In genomic region chr7:65475734-65476319, GRCh38 we compare ENCODE assay signal across 8 cellular contexts.
A peak's percentile ranks its signal among the peaks of the same experiment; 100 is the strongest.
DNase-seq lines count a peak whose midpoint lies in the region; ATAC-seq and TF ChIP-seq lines count a peak whose summit lies in the region.

No MANE protein-coding gene starts in this region.

- intact Hi-C loops in CD14-positive monocyte (cut with micrococcal nuclease) = no loop called here

- H3K9me3 Mint-ChIP-seq in endothelial cell (ENCODE audit: unreplicated experiment) (peaks cover 36% of the 10 kb centered on the region), CD14-positive monocyte (peaks cover 30 to 51% (median 48%) of the 10 kb centered on the region in 7 donors)

- H3K4me3 Mint-ChIP-seq in endothelial cell (ENCODE audit: unreplicated experiment) (peak overlapping the region; percentile 49), CD14-positive monocyte (peak overlapping the region in 1 of 2 donors; percentile 34)

- ATAC-seq in GM18498 (IDR thresholded peaks at IDR 0.05; ENCODE audit: unreplicated experiment) (peak; percentile 94), GM21529 (IDR thresholded peaks at IDR 0.05; ENCODE audit: unreplicated experiment) (peak; percentile 86)

- TF ChIP-seq CTCF in endothelial cell (IDR thresholded peaks at IDR 0.05; ENCODE audit: unreplicated experiment) (no peak), CD14-positive monocyte (IDR thresholded peaks at IDR 0.05) (no peak)

- H3K27me3 Mint-ChIP-seq in endothelial cell (ENCODE audit: unreplicated experiment) = peaks cover 9% of the 10 kb centered on the region
- H3K27me3 Mint-ChIP-seq in CD14-positive monocyte (ENCODE audit: low read depth in 3 of 3) = peaks cover 0 to 3% (median 0%) of the 10 kb centered on the region in 3 donors

- H3K27ac Mint-ChIP-seq in endothelial cell (ENCODE audit: unreplicated experiment) = peak overlapping the region; percentile 78
- H3K27ac Mint-ChIP-seq in CD14-positive monocyte = no peak overlapping the region

- DNase-seq in LoVo (ENCODE audit: low spot score) (peak; percentile 31), endothelial cell (ENCODE audit: low spot score) (peak; percentile 5), Kasumi-1 (lab: John Stamatoyannopoulos, UW) (no peak), T1000 (lab: John Stamatoyannopoulos, UW) (no peak), KG1 (lab: John Stamatoyannopoulos, UW) (no peak), CD14-positive monocyte (ENCODE audit: low spot score) (no peak)

- H3K36me3 Mint-ChIP-seq in endothelial cell (ENCODE audit: low read depth, unreplicated experiment) (peaks cover 16% of the 10 kb centered on the region), CD14-positive monocyte (no peaks in the 10 kb centered on the region)

- peaks cover 23% of the 10 kb centered on the region for H3K4me1 Mint-ChIP-seq in endothelial cell (ENCODE audit: unreplicated experiment)
- H3K4me1 Mint-ChIP-seq in CD14-positive monocyte = no peaks in the 10 kb centered on the region

Comparison
In these comparisons a context has a peak if more than half of its experiments do, and no peak if none do; other contexts are left out.
1. DNase-seq: peak in LoVo (single experiment) and endothelial cell (single experiment); none in Kasumi-1 (0 of 2), T1000 (single experiment), KG1 (single experiment) and CD14-positive monocyte (single experiment).